Comparison of ENCODE assay signal across 27 cellular contexts in genomic region chr18:72194072-72194471, GRCh38.
"Had no signal": no experiment of that assay in that cellular context is flagged by ENCODE, and none has a peak within 500 bp of the region (broad histone marks: within the 10 kb centered on the region; RNA-seq: fewer than 3 reads in every experiment).

No MANE protein-coding gene starts in this region.

- H3K27me3 Mint-ChIP-seq: activated CD8-positive, alpha-beta T cell treated with anti-CD3 and anti-CD28 coated beads for 36 hours; activated naive CD8-positive, alpha-beta T cell; activated T-helper 17 cell treated with anti-CD3 and anti-CD28 coated beads, Interleukin-2, amount 50 U/mL, for 72 hours; effector memory CD8-positive, alpha-beta T cell had no signal

- H3K4me3 Mint-ChIP-seq: activated CD8-positive, alpha-beta T cell treated with anti-CD3 and anti-CD28 coated beads for 36 hours; activated naive CD8-positive, alpha-beta T cell; activated T-cell treated with anti-CD3 and anti-CD28 coated beads, Interleukin-2, amount 50 U/mL, for 4 hours; activated T-helper 17 cell treated with anti-CD3 and anti-CD28 coated beads, Interleukin-2, amount 50 U/mL, for 72 hours; effector memory CD8-positive, alpha-beta T cell had no signal

- H3K36me3 Mint-ChIP-seq: activated naive CD8-positive, alpha-beta T cell had no signal

- H3K4me3 ChIP-seq: body of pancreas, esophagus squamous epithelium, gastroesophageal sphincter, heart right ventricle had no signal

- H3K36me3 ChIP-seq: esophagus squamous epithelium, gastroesophageal sphincter, heart right ventricle had no signal

- H3K4me1 ChIP-seq: body of pancreas, esophagus squamous epithelium, gastroesophageal sphincter, heart right ventricle had no signal

- H3K27ac Mint-ChIP-seq: activated CD8-positive, alpha-beta T cell treated with anti-CD3 and anti-CD28 coated beads for 36 hours; activated naive CD8-positive, alpha-beta T cell; activated T-helper 17 cell treated with anti-CD3 and anti-CD28 coated beads, Interleukin-2, amount 50 U/mL, for 72 hours; effector memory CD8-positive, alpha-beta T cell had no signal

- H3K27me3 ChIP-seq: body of pancreas, esophagus squamous epithelium, gastroesophageal sphincter, heart right ventricle had no signal

- H3K4me1 Mint-ChIP-seq: activated T-helper 17 cell treated with anti-CD3 and anti-CD28 coated beads, Interleukin-2, amount 50 U/mL, for 72 hours had no signal

- H3K27ac ChIP-seq: body of pancreas, epithelial cell of prostate, esophagus squamous epithelium, gastroesophageal sphincter, heart right ventricle had no signal

- H3K9me3 ChIP-seq: body of pancreas, esophagus squamous epithelium, gastroesophageal sphincter had no signal

- DNase-seq: activated CD4-positive, alpha-beta T cell treated with anti-CD3 and anti-CD28 coated beads for 1 hour; activated CD4-positive, alpha-beta T cell treated with anti-CD3 and anti-CD28 coated beads for 4 hours; activated CD4-positive, alpha-beta T cell treated with anti-CD3 and anti-CD28 coated beads, Interleukin-2, amount 50 U/mL, for 1 hour; activated CD4-positive, alpha-beta T cell treated with anti-CD3 and anti-CD28 coated beads, Interleukin-2, amount 50 U/mL, for 48 hours; activated CD8-positive, alpha-beta memory T cell treated with anti-CD3 and anti-CD28 coated beads for 24 hours; activated CD8-positive, alpha-beta T cell treated with anti-CD3 and anti-CD28 coated beads for 36 hours; activated effector memory CD4-positive, alpha-beta T cell treated with Interleukin-2 at 50 U/mL for 16 hours; activated gamma-delta T cell treated with Interleukin-2 at 50 U/mL for 16 hours; activated naive CD4-positive, alpha-beta T cell treated with anti-CD3 and anti-CD28 coated beads, Interleukin-2, amount 50 U/mL, for 16 hours; activated naive CD4-positive, alpha-beta T cell treated with Interleukin-2 at 50 U/mL for 16 hours; activated T-cell treated with anti-CD3 and anti-CD28 coated beads, Interleukin-2, amount 50 U/mL, for 4 hours; amniotic stem cell; anterior cingulate cortex; body of pancreas; caudate nucleus; cortex of kidney; dermis blood vessel endothelial cell; effector CD4-positive, alpha-beta T cell; effector memory CD8-positive, alpha-beta T cell; esophagus squamous epithelium; foreskin melanocyte; heart right ventricle; T-helper 2 cell had no signal

- ATAC-seq: activated CD8-positive, alpha-beta T cell treated with anti-CD3 and anti-CD28 coated beads for 36 hours; activated T-cell treated with anti-CD3 and anti-CD28 coated beads, Interleukin-2, amount 50 U/mL, for 4 hours; activated T-helper 17 cell treated with anti-CD3 and anti-CD28 coated beads, Interleukin-2, amount 50 U/mL, for 72 hours; body of pancreas; effector memory CD8-positive, alpha-beta T cell; gastroesophageal sphincter; heart right ventricle had no signal
